In genomic region chr15:94008101-94009080, GRCh38 we compare ENCODE assay signal across 22 cellular contexts.
DNase-seq lines count a peak whose midpoint lies in the region; ATAC-seq, FAIRE-seq and TF ChIP-seq lines count a peak whose summit lies in the region.
"Had no signal": no experiment of that assay in that cellular context is flagged by ENCODE, and none has a peak within 500 bp of the region (broad histone marks: within the 10 kb centered on the region; RNA-seq: fewer than 3 reads in every experiment).

No MANE protein-coding gene starts in this region.

- H3K4me3 Mint-ChIP-seq in astrocyte (ENCODE audit: unreplicated experiment) (no peak overlapping the region), T-cell (no peak overlapping the region)
- H3K4me3 Mint-ChIP-seq: CD8-positive, alpha-beta memory T cell had no signal

- no peak overlapping the region for H2BK12ac ChIP-seq in neuronal stem cell (ENCODE audit: low read length)

- no peaks in the 10 kb centered on the region for H4K20me1 ChIP-seq in astrocyte (ENCODE audit: insufficient read depth, low read length)

- no peaks in the 10 kb centered on the region for H3K79me2 ChIP-seq in astrocyte (ENCODE audit: insufficient read depth, low read length)

- H3K9me3 Mint-ChIP-seq in astrocyte (ENCODE audit: unreplicated experiment) (no peaks in the 10 kb centered on the region), T-cell (no peaks in the 10 kb centered on the region)
- H3K9me3 Mint-ChIP-seq: CD8-positive, alpha-beta memory T cell had no signal

- TF ChIP-seq CTCF in astrocyte (IDR thresholded peaks at IDR 0.05; ENCODE audit: insufficient read depth, low read depth, low read length) = no peak
- peak in 1 of 4 experiments; percentile 39 for TF ChIP-seq CTCF in gastroesophageal sphincter (IDR thresholded peaks at IDR 0.05)

- H3K18ac ChIP-seq in neuronal stem cell (ENCODE audit: low read length) = no peak overlapping the region

- H3K27ac ChIP-seq in astrocyte (ENCODE audit: low read depth, low read length) = no peak overlapping the region
- H3K27ac ChIP-seq in gastroesophageal sphincter = peak overlapping the region; percentile 1 to 54 (median 50)
- H3K27ac ChIP-seq in neuronal stem cell (replicated peaks; ENCODE audit: low read length) = no peak overlapping the region

- H3K79me1 ChIP-seq in neuronal stem cell (ENCODE audit: low read depth, low read length) = no peaks in the 10 kb centered on the region

- no peak overlapping the region for H4K8ac ChIP-seq in neuronal stem cell (ENCODE audit: low read depth, low read length)

- no peak overlapping the region for H3K23ac ChIP-seq in neuronal stem cell (ENCODE audit: low read depth, low read length, poor library complexity)

- no peak overlapping the region for H2BK5ac ChIP-seq in neuronal stem cell (ENCODE audit: low read length)

- H3K4me3 ChIP-seq in astrocyte (ENCODE audit: insufficient read depth, low read depth, low read length) (no peak overlapping the region), gastroesophageal sphincter (no peak overlapping the region), neuronal stem cell (ENCODE audit: low read length in 2 of 2) (no peak overlapping the region)

- H2BK120ac ChIP-seq in neuronal stem cell (ENCODE audit: low read depth, low read length) = no peak overlapping the region

- H3K4ac ChIP-seq in neuronal stem cell (ENCODE audit: low read length) = no peak overlapping the region

- H3K4me1 Mint-ChIP-seq in astrocyte (ENCODE audit: low read depth, unreplicated experiment) (no peaks in the 10 kb centered on the region), T-cell (peaks cover 4 to 10% (median 8%) of the 10 kb centered on the region in 3 donors)

- no peak for FAIRE-seq in astrocyte (lab: Jason Lieb, UNC)
- FAIRE-seq: GM12892, GM18507, H54, HepG2 had no signal

- POLR2A ChIA-PET in T-cell (lab: Charles Lee) = interaction anchor here in 1 of 2 donors (0.6 kb wide), 1 partner anchor 84 kb away, joined by 3 read pairs; no protein-coding TSS in a partner anchor

- ATAC-seq in gastroesophageal sphincter = peak; percentile 35
- no peak for ATAC-seq in HG03432 (IDR thresholded peaks at IDR 0.05; ENCODE audit: unreplicated experiment)
- ATAC-seq in T-cell (replicated peaks in 1 of 4) = no peak
- ATAC-seq: HepG2 had no signal

- H4K91ac ChIP-seq in neuronal stem cell (ENCODE audit: low read depth, low read length, poor library complexity) = no peak overlapping the region

- H3K4me2 ChIP-seq in astrocyte (ENCODE audit: low read length) = no peak overlapping the region
- no peak overlapping the region for H3K4me2 ChIP-seq in neuronal stem cell (ENCODE audit: insufficient read depth, low read length, poor library complexity, severe bottlenecking)

- H3K4me1 ChIP-seq in astrocyte (ENCODE audit: insufficient read depth, low read length) (no peaks in the 10 kb centered on the region), gastroesophageal sphincter (peaks cover 9 to 33% (median 11%) of the 10 kb centered on the region in 3 donors), neuronal stem cell (ENCODE audit: control insufficient read depth in 2 of 2, insufficient read depth in 1 of 2, low read depth in 1 of 2, low read length in 2 of 2) (no peaks in the 10 kb centered on the region)

- 43 to 77% methylated on average over 4 to 6 of the region's 9 CpGs for WGBS in gastroesophageal sphincter (ENCODE audit: low coverage in 1 of 2), 2 donors
- no CpG with 5 or more reads among the region's 9 CpGs for WGBS in neuronal stem cell (ENCODE audit: extremely low coverage in 2 of 2, insufficient read length in 2 of 2, insufficient replicate concordance in 1 of 2), 2 donors

- H3K27me3 Mint-ChIP-seq in astrocyte (ENCODE audit: low read depth, unreplicated experiment) (peaks cover 3% of the 10 kb centered on the region), T-cell (peaks cover 2 to 6% of the 10 kb centered on the region in 2 donors)

- H3K27ac Mint-ChIP-seq in astrocyte (ENCODE audit: unreplicated experiment) (no peak overlapping the region), T-cell (no peak overlapping the region)
- H3K27ac Mint-ChIP-seq: CD8-positive, alpha-beta memory T cell had no signal

- TF ChIP-seq EP300 in gastroesophageal sphincter (IDR thresholded peaks at IDR 0.05) = no peak

- H2AK5ac ChIP-seq in neuronal stem cell (ENCODE audit: low read depth, low read length) = no peak overlapping the region

- DNase-seq in astrocyte (ENCODE audit: low read depth) = peak; percentile 18
- no peak for DNase-seq in neuronal stem cell (ENCODE audit: low spot score)
- no peak for DNase-seq in T-cell
- DNase-seq in DMS 273 treated with DMSO at 0.1 percent for 48 hours (lab: John Stamatoyannopoulos, UW) = no peak
- DNase-seq in NCI-H2107 (lab: John Stamatoyannopoulos, UW) = no peak
- DNase-seq: ACHN; C1 segment of cervical spinal cord; CD8-positive, alpha-beta memory T cell; DMS79; KG1; NCI-H187; NCI-H226; NCI-H524; NCI-H82; OCI-M1; SHP77 had no signal

- no peaks in the 10 kb centered on the region for H3K27me3 ChIP-seq in astrocyte (ENCODE audit: insufficient read depth, low read length)
- H3K27me3 ChIP-seq in gastroesophageal sphincter = no peaks in the 10 kb centered on the region
- H3K27me3 ChIP-seq in neuronal stem cell (ENCODE audit: control insufficient read depth in 3 of 3, insufficient read depth in 3 of 3, low read depth in 1 of 3, low read length in 3 of 3) = no peaks in the 10 kb centered on the region

- H3K36me3 ChIP-seq in astrocyte (ENCODE audit: insufficient read depth, low read length) (no peaks in the 10 kb centered on the region), gastroesophageal sphincter (no peaks in the 10 kb centered on the region), neuronal stem cell (replicated peaks in 1 of 2; ENCODE audit: control insufficient read depth in 2 of 2, insufficient read depth in 2 of 2, low read length in 2 of 2) (no peaks in the 10 kb centered on the region)

- TF ChIP-seq POLR2A in gastroesophageal sphincter (IDR thresholded peaks at IDR 0.05) = no peak

- no peaks in the 10 kb centered on the region for H3K9me3 ChIP-seq in astrocyte (ENCODE audit: insufficient read depth, low read depth, low read length)
- no peaks in the 10 kb centered on the region for H3K9me3 ChIP-seq in gastroesophageal sphincter
- no peaks in the 10 kb centered on the region for H3K9me3 ChIP-seq in neuronal stem cell (replicated peaks in 1 of 2; ENCODE audit: control insufficient read depth in 2 of 2, insufficient read depth in 1 of 2, low read depth in 1 of 2, low read length in 2 of 2)

- H3K36me3 Mint-ChIP-seq in astrocyte (ENCODE audit: low read depth, unreplicated experiment) (no peaks in the 10 kb centered on the region), T-cell (no peaks in the 10 kb centered on the region)
- H3K36me3 Mint-ChIP-seq: CD8-positive, alpha-beta memory T cell had no signal

- H3K9ac ChIP-seq in astrocyte (ENCODE audit: low read length) (no peak overlapping the region), neuronal stem cell (ENCODE audit: low read depth, low read length, poor library complexity) (no peak overlapping the region)

- no peak overlapping the region for H3K14ac ChIP-seq in neuronal stem cell (ENCODE audit: low read length)

- peak overlapping the region; percentile 2 for H2BK15ac ChIP-seq in neuronal stem cell (ENCODE audit: low read length)

- H2AFZ ChIP-seq in astrocyte (ENCODE audit: low read depth, low read length) (no peak overlapping the region), neuronal stem cell (ENCODE audit: low read length) (peak overlapping the region; percentile 11)

- CTCF ChIA-PET in T-cell (lab: Charles Lee) = no interaction called here

Comparison
In these comparisons a context has a peak if more than half of its experiments do, and no peak if none do; other contexts are left out.
1. H3K27ac ChIP-seq: peak in gastroesophageal sphincter (4 of 4); none in astrocyte (single experiment) and neuronal stem cell (single experiment).